In genomic region chr2:96542357-96542977, GRCh38 we compare ENCODE assay signal across 25 cellular contexts. TPM values are rescaled to one million over a fixed set of nuclear protein-coding genes. Genes with fewer than 3 reads are reported as not detected.
DNase-seq lines count a peak whose midpoint lies in the region; ATAC-seq and TF ChIP-seq lines count a peak whose summit lies in the region.
"Had no signal": no experiment of that assay in that cellular context is flagged by ENCODE, and none has a peak within 500 bp of the region (broad histone marks: within the 10 kb centered on the region; RNA-seq: fewer than 3 reads in every experiment).

No MANE protein-coding gene starts in this region.

- H3K27me3 ChIP-seq in neural progenitor cell, result peaks cover 52% of the 10 kb centered on the region

- intact Hi-C loops in activated CD4-positive, alpha-beta T cell treated with anti-CD3 and anti-CD28 coated beads, Interleukin-2, amount 10 ng/mL, durations not matched to agents 24 days and 14 days (cut with micrococcal nuclease), result no loop called here
- intact Hi-C loops in Calu3 (cut with micrococcal nuclease; ENCODE audit: unreplicated experiment), result no loop called here

- H3K4me1 Mint-ChIP-seq in activated CD4-positive, alpha-beta T cell treated with anti-CD3 and anti-CD28 coated beads, Interleukin-2, amount 10 ng/mL, durations not matched to agents 24 days and 14 days, result peaks cover 63% of the 10 kb centered on the region
- H3K4me1 Mint-ChIP-seq in Calu3 (ENCODE audit: low read depth, unreplicated experiment) (no peaks in the 10 kb centered on the region), neural progenitor cell (peaks cover 21% of the 10 kb centered on the region)
- peaks cover 65% of the 10 kb centered on the region for H3K4me1 Mint-ChIP-seq in central memory CD8-positive, alpha-beta T cell
- H3K4me1 Mint-ChIP-seq in stimulated activated memory B cell treated with anti-CD40 and anti-IgM and Interleukin-4, amounts not matched to agents 10 μg/mL and 1 μg/mL and 100 μg/mL, for 72 hours, result peaks cover 61% of the 10 kb centered on the region

- TF ChIP-seq CTCF in Calu3 (IDR thresholded peaks at IDR 0.05; ENCODE audit: unreplicated experiment) (no peak), neural progenitor cell (IDR thresholded peaks at IDR 0.05) (no peak)

- H2AFZ ChIP-seq in neural progenitor cell (replicated peaks), result no peak overlapping the region

- no peak overlapping the region for H3K9ac ChIP-seq in neural progenitor cell

- peak overlapping the region; percentile 48 for H3K4me3 Mint-ChIP-seq in activated CD4-positive, alpha-beta T cell treated with anti-CD3 and anti-CD28 coated beads, Interleukin-2, amount 10 ng/mL, durations not matched to agents 24 days and 14 days
- H3K4me3 Mint-ChIP-seq in Calu3 (ENCODE audit: low read depth, unreplicated experiment), result no peak overlapping the region
- H3K4me3 Mint-ChIP-seq in central memory CD8-positive, alpha-beta T cell, result no peak overlapping the region
- H3K4me3 Mint-ChIP-seq in neural progenitor cell, result peak overlapping the region; percentile 44
- no peak overlapping the region for H3K4me3 Mint-ChIP-seq in stimulated activated memory B cell treated with anti-CD40 and anti-IgM and Interleukin-4, amounts not matched to agents 10 μg/mL and 1 μg/mL and 100 μg/mL, for 72 hours
- H3K4me3 Mint-ChIP-seq: activated CD8-positive, alpha-beta T cell treated with anti-CD3 and anti-CD28 coated beads for 36 hours; T-helper 2 cell treated with Interferon-gamma antibody and Interleukin-4, amounts not matched to agents 5 μg/mL and 100 μg/mL, for 36 hours; type B pancreatic cell; WTC11 had no signal

- CTCF ChIA-PET in Calu3 (lab: Charles Lee), result no interaction called here

- no peaks in the 10 kb centered on the region for H3K9me3 Mint-ChIP-seq in activated CD4-positive, alpha-beta T cell treated with anti-CD3 and anti-CD28 coated beads, Interleukin-2, amount 10 ng/mL, durations not matched to agents 24 days and 14 days
- H3K9me3 Mint-ChIP-seq in Calu3 (ENCODE audit: low read depth, unreplicated experiment) (no peaks in the 10 kb centered on the region), neural progenitor cell (peaks cover 8% of the 10 kb centered on the region)
- H3K9me3 Mint-ChIP-seq in central memory CD8-positive, alpha-beta T cell, result no peaks in the 10 kb centered on the region
- no peaks in the 10 kb centered on the region for H3K9me3 Mint-ChIP-seq in stimulated activated memory B cell treated with anti-CD40 and anti-IgM and Interleukin-4, amounts not matched to agents 10 μg/mL and 1 μg/mL and 100 μg/mL, for 72 hours
- H3K9me3 Mint-ChIP-seq: activated CD8-positive, alpha-beta T cell treated with anti-CD3 and anti-CD28 coated beads for 36 hours; T-helper 2 cell treated with Interferon-gamma antibody and Interleukin-4, amounts not matched to agents 5 μg/mL and 100 μg/mL, for 36 hours had no signal

- BruUV-seq in Calu3 (replicated peaks; lab: Mats Ljungman, UMichigan), result no TSS peak

- H3K79me2 ChIP-seq in neural progenitor cell (ENCODE audit: low read depth), result no peaks in the 10 kb centered on the region

- H3K4me2 ChIP-seq in neural progenitor cell, result no peak overlapping the region

- no peak overlapping the region for H3K27ac ChIP-seq in neural progenitor cell
- H3K27ac ChIP-seq: left ventricle myocardium inferior, SK-N-MC had no signal

- no peaks in the 10 kb centered on the region for H3K36me3 ChIP-seq in neural progenitor cell

- DNase-seq in activated CD4-positive, alpha-beta T cell treated with anti-CD3 and anti-CD28 coated beads, Interleukin-2, amount 10 ng/mL, durations not matched to agents 24 days and 14 days, result no peak
- no peak for DNase-seq in activated CD4-positive, alpha-beta T cell treated with anti-CD3 and anti-CD28 coated beads, Interleukin-2, amount 50 U/mL, for 1 hour
- DNase-seq in Calu3, result no peak
- no peak for DNase-seq in central memory CD8-positive, alpha-beta T cell (ENCODE audit: low spot score in 2 of 2)
- no peak for DNase-seq in neural progenitor cell (ENCODE audit: low spot score)
- DNase-seq in NOMO-1 treated with DMSO at 0.1 percent for 48 hours (lab: John Stamatoyannopoulos, UW; ENCODE audit: unreplicated experiment), result no peak
- DNase-seq: activated CD8-positive, alpha-beta T cell treated with anti-CD3 and anti-CD28 coated beads for 36 hours; DMS79 treated with DMSO at 0.1 percent for 48 hours; effector CD8-positive, alpha-beta T cell; foreskin melanocyte; IMR-90; left ventricle myocardium inferior; midbrain; NCI-H1105 treated with DMSO at 0.1 percent for 48 hours; NCI-H2029; NCI-H226; stimulated activated CD4-positive, alpha-beta T cell treated with anti-CD3 and anti-CD28 coated beads, Interleukin-15, amount 100 ng/mL, for 24 hours had no signal

- no peak for ATAC-seq in central memory CD8-positive, alpha-beta T cell (replicated peaks; ENCODE audit: extremely low read depth, poor library complexity, severe bottlenecking)
- no peak for ATAC-seq in stimulated activated memory B cell treated with anti-CD40 and anti-IgM and Interleukin-4, amounts not matched to agents 10 μg/mL and 1 μg/mL and 100 μg/mL, for 72 hours
- no peak for ATAC-seq in HG03159 (IDR thresholded peaks at IDR 0.05; ENCODE audit: unreplicated experiment)
- ATAC-seq: activated CD8-positive, alpha-beta T cell treated with anti-CD3 and anti-CD28 coated beads for 36 hours; esophagus mucosa; sciatic nerve; WTC11 had no signal

- H4K20me1 ChIP-seq in neural progenitor cell (ENCODE audit: low read depth), result peaks cover 26% of the 10 kb centered on the region

- peaks cover 89% of the 10 kb centered on the region for H3K36me3 Mint-ChIP-seq in activated CD4-positive, alpha-beta T cell treated with anti-CD3 and anti-CD28 coated beads, Interleukin-2, amount 10 ng/mL, durations not matched to agents 24 days and 14 days (ENCODE audit: low read depth)
- peaks cover 17% of the 10 kb centered on the region for H3K36me3 Mint-ChIP-seq in Calu3 (ENCODE audit: insufficient read depth, unreplicated experiment)
- peaks cover 57% of the 10 kb centered on the region for H3K36me3 Mint-ChIP-seq in central memory CD8-positive, alpha-beta T cell (ENCODE audit: insufficient read depth)
- H3K36me3 Mint-ChIP-seq in neural progenitor cell, result peaks cover 15% of the 10 kb centered on the region
- H3K36me3 Mint-ChIP-seq in stimulated activated memory B cell treated with anti-CD40 and anti-IgM and Interleukin-4, amounts not matched to agents 10 μg/mL and 1 μg/mL and 100 μg/mL, for 72 hours, result peaks cover 52% of the 10 kb centered on the region

- H3K27ac Mint-ChIP-seq in activated CD4-positive, alpha-beta T cell treated with anti-CD3 and anti-CD28 coated beads, Interleukin-2, amount 10 ng/mL, durations not matched to agents 24 days and 14 days, result no peak overlapping the region
- H3K27ac Mint-ChIP-seq in Calu3 (ENCODE audit: unreplicated experiment), result peak overlapping the region; percentile 9
- peak overlapping the region; percentile 17 for H3K27ac Mint-ChIP-seq in central memory CD8-positive, alpha-beta T cell (ENCODE audit: low read depth)
- H3K27ac Mint-ChIP-seq in neural progenitor cell, result no peak overlapping the region
- no peak overlapping the region for H3K27ac Mint-ChIP-seq in stimulated activated memory B cell treated with anti-CD40 and anti-IgM and Interleukin-4, amounts not matched to agents 10 μg/mL and 1 μg/mL and 100 μg/mL, for 72 hours
- H3K27ac Mint-ChIP-seq: activated CD8-positive, alpha-beta T cell treated with anti-CD3 and anti-CD28 coated beads for 36 hours; T-helper 2 cell treated with Interferon-gamma antibody and Interleukin-4, amounts not matched to agents 5 μg/mL and 100 μg/mL, for 36 hours; type B pancreatic cell; WTC11 had no signal

- no peak overlapping the region for H3K4me3 ChIP-seq in neural progenitor cell
- H3K4me3 ChIP-seq: left ventricle myocardium inferior, SK-N-MC had no signal

- H3K27me3 Mint-ChIP-seq in activated CD4-positive, alpha-beta T cell treated with anti-CD3 and anti-CD28 coated beads, Interleukin-2, amount 10 ng/mL, durations not matched to agents 24 days and 14 days, result no peaks in the 10 kb centered on the region
- no peaks in the 10 kb centered on the region for H3K27me3 Mint-ChIP-seq in Calu3 (ENCODE audit: unreplicated experiment)
- no peaks in the 10 kb centered on the region for H3K27me3 Mint-ChIP-seq in central memory CD8-positive, alpha-beta T cell
- H3K27me3 Mint-ChIP-seq in neural progenitor cell (ENCODE audit: insufficient read depth, low read depth), result peaks cover 7% of the 10 kb centered on the region
- no peaks in the 10 kb centered on the region for H3K27me3 Mint-ChIP-seq in stimulated activated memory B cell treated with anti-CD40 and anti-IgM and Interleukin-4, amounts not matched to agents 10 μg/mL and 1 μg/mL and 100 μg/mL, for 72 hours
- H3K27me3 Mint-ChIP-seq: activated CD8-positive, alpha-beta T cell treated with anti-CD3 and anti-CD28 coated beads for 36 hours had no signal

- H3K9me3 ChIP-seq in neural progenitor cell (ENCODE audit: low read depth), result no peaks in the 10 kb centered on the region
- H3K9me3 ChIP-seq: left ventricle myocardium inferior had no signal

- H3F3A ChIP-seq in neural progenitor cell (ENCODE audit: low read depth), result peaks cover 27% of the 10 kb centered on the region

- peaks cover 28% of the 10 kb centered on the region for H3K4me1 ChIP-seq in neural progenitor cell

RNA-seq across cellular contexts. Expression of gene ARID5A, which starts 5.9 kb away (rescaled TPM):
- total RNA-seq in activated CD4-positive, alpha-beta T cell treated with anti-CD3 and anti-CD28 coated beads, Interleukin-2, amount 10 ng/mL, durations not matched to agents 24 days and 14 days, result 214 and 229 TPM in 2 replicates
- total RNA-seq in Calu3 (2022) (9.3 and 11.7 TPM in 2 replicates), neural progenitor cell (ENCODE audit: low replicate concordance) (0.75 and 2.4 TPM in 2 replicates)

RNA-seq across cellular contexts. Expression of gene NEURL3, which starts 37.3 kb away (rescaled TPM):
- 1.0 and 1.2 TPM in 2 replicates for total RNA-seq in activated CD4-positive, alpha-beta T cell treated with anti-CD3 and anti-CD28 coated beads, Interleukin-2, amount 10 ng/mL, durations not matched to agents 24 days and 14 days
- total RNA-seq in Calu3 (2022) (18.5 and 19.7 TPM in 2 replicates), neural progenitor cell (ENCODE audit: low replicate concordance) (0.12 TPM in 1 of 2 replicates, not detected in the other)
- total RNA-seq: esophagus mucosa, IMR-90, left ventricle myocardium inferior, WTC11 had no signal

Comparison
In these comparisons a context has a peak if more than half of its experiments do, and no peak if none do; other contexts are left out.
1. H3K27ac Mint-ChIP-seq: peak in Calu3 (single experiment) and central memory CD8-positive, alpha-beta T cell (single experiment); none in activated CD4-positive, alpha-beta T cell treated with anti-CD3 and anti-CD28 coated beads, Interleukin-2, amount 10 ng/mL, durations not matched to agents 24 days and 14 days (single experiment), neural progenitor cell (single experiment) and stimulated activated memory B cell treated with anti-CD40 and anti-IgM and Interleukin-4, amounts not matched to agents 10 μg/mL and 1 μg/mL and 100 μg/mL, for 72 hours (single experiment).
2. H3K4me3 Mint-ChIP-seq: peak in activated CD4-positive, alpha-beta T cell treated with anti-CD3 and anti-CD28 coated beads, Interleukin-2, amount 10 ng/mL, durations not matched to agents 24 days and 14 days (single experiment) and neural progenitor cell (single experiment); none in Calu3 (single experiment), central memory CD8-positive, alpha-beta T cell (single experiment) and stimulated activated memory B cell treated with anti-CD40 and anti-IgM and Interleukin-4, amounts not matched to agents 10 μg/mL and 1 μg/mL and 100 μg/mL, for 72 hours (single experiment).
3. RNA of gene ARID5A, which starts 5.9 kb away (total RNA-seq): 214 to 229 TPM in activated CD4-positive, alpha-beta T cell treated with anti-CD3 and anti-CD28 coated beads, Interleukin-2, amount 10 ng/mL, durations not matched to agents 24 days and 14 days; 9.3 to 11.7 TPM in Calu3 and 0.75 to 2.4 TPM in neural progenitor cell; every median in the first group is over 10 times any median in the second.